ENCODE assay signal across 8 cellular contexts in genomic region chr5:132662925-132663770, GRCh38. TPM values are rescaled to one million over a fixed set of nuclear protein-coding genes. Genes with fewer than 3 reads are reported as not detected.
A peak's percentile ranks its signal among the peaks of the same experiment; 100 is the strongest.
DNase-seq lines count a peak whose midpoint lies in the region; ATAC-seq and TF ChIP-seq lines count a peak whose summit lies in the region.

No MANE protein-coding gene starts in this region.

- no peak for TF ChIP-seq EP300 in transverse colon (IDR thresholded peaks at IDR 0.05; ENCODE audit: low read depth)

- H3K36me3 ChIP-seq in OCI-LY7 (ENCODE audit: insufficient read depth, low read length) (no peaks in the 10 kb centered on the region), transverse colon (no peaks in the 10 kb centered on the region)

- H3K9me3 Mint-ChIP-seq in activated naive CD4-positive, alpha-beta T cell treated with anti-CD3 and anti-CD28 coated beads for 36 hours = no peaks in the 10 kb centered on the region
- no peaks in the 10 kb centered on the region for H3K9me3 Mint-ChIP-seq in immature natural killer cell
- no peaks in the 10 kb centered on the region for H3K9me3 Mint-ChIP-seq in osteocyte (ENCODE audit: unreplicated experiment)

- peak; percentile 59 for ATAC-seq in HG02763 (IDR thresholded peaks at IDR 0.05; ENCODE audit: unreplicated experiment)

- no TSS peak for BruUV-seq in OCI-LY7 (replicated peaks; lab: Mats Ljungman, UMichigan)

- no peak for TF ChIP-seq POLR2A in transverse colon (IDR thresholded peaks at IDR 0.05)

- no peak overlapping the region for H3K4me2 ChIP-seq in OCI-LY7 (ENCODE audit: low read length)

- H3K4me1 Mint-ChIP-seq in activated naive CD4-positive, alpha-beta T cell treated with anti-CD3 and anti-CD28 coated beads for 36 hours (ENCODE audit: low read depth) = peaks cover 13% of the 10 kb centered on the region
- H3K4me1 Mint-ChIP-seq in immature natural killer cell (peaks cover 8 to 9% of the 10 kb centered on the region in 2 donors), osteocyte (ENCODE audit: unreplicated experiment) (peaks cover 4% of the 10 kb centered on the region)

- H2AFZ ChIP-seq in OCI-LY7 (ENCODE audit: low read length) = no peak overlapping the region

- no peaks in the 10 kb centered on the region for H3K9me3 ChIP-seq in OCI-LY7 (ENCODE audit: low read length)
- no peaks in the 10 kb centered on the region for H3K9me3 ChIP-seq in transverse colon

- CTCF ChIA-PET in activated naive CD4-positive, alpha-beta T cell treated with anti-CD3 and anti-CD28 coated beads for 36 hours (lab: Charles Lee) = no interaction called here
- CTCF ChIA-PET in OCI-LY7 (lab: Charles Lee; ENCODE audit: unreplicated experiment) = no interaction called here

- H4K20me1 ChIP-seq in OCI-LY7 (ENCODE audit: insufficient read depth, low read length) = no peaks in the 10 kb centered on the region

- intact Hi-C loops in activated naive CD4-positive, alpha-beta T cell treated with anti-CD3 and anti-CD28 coated beads for 36 hours (cut with micrococcal nuclease) = no loop called here
- intact Hi-C loops in OCI-LY7 (cut with micrococcal nuclease; ENCODE audit: unreplicated experiment) (loop anchor here (5.0 kb wide), 1 partner anchor 159 kb away; no protein-coding TSS in a partner anchor), transverse colon (cut with DNase I; ENCODE audit: low total_unique reads) (no loop called here)

- no peak overlapping the region for H3K4me3 Mint-ChIP-seq in activated naive CD4-positive, alpha-beta T cell treated with anti-CD3 and anti-CD28 coated beads for 36 hours
- peak overlapping the region in 2 of 5 donors; percentile 6 to 82 for H3K4me3 Mint-ChIP-seq in immature natural killer cell
- H3K4me3 Mint-ChIP-seq in osteocyte (ENCODE audit: unreplicated experiment) = no peak overlapping the region

- H3K4me1 ChIP-seq in OCI-LY7 (ENCODE audit: insufficient read depth, low read length, poor library complexity, severe bottlenecking) = no peaks in the 10 kb centered on the region
- H3K4me1 ChIP-seq in transverse colon = peaks cover 0 to 5% (median 2%) of the 10 kb centered on the region in 4 donors

- no peaks in the 10 kb centered on the region for H3K9me2 ChIP-seq in OCI-LY7 (ENCODE audit: insufficient read depth, low read length)

- DNase-seq in activated naive CD4-positive, alpha-beta T cell treated with anti-CD3 and anti-CD28 coated beads for 36 hours = peak; percentile 58
- DNase-seq in activated naive CD4-positive, alpha-beta T cell (lab: John Stamatoyannopoulos, UW) = no peak
- DNase-seq in OCI-LY7 (ENCODE audit: low spot score) (peak; percentile 19), immature natural killer cell (peak in 2 of 3 donors; percentile 26 to 60), anterior cingulate cortex (lab: John Stamatoyannopoulos, UW) (no peak), transverse colon (no peak), osteocyte (ENCODE audit: extremely low spot score, unreplicated experiment) (no peak)

- no peak overlapping the region for H3K27ac Mint-ChIP-seq in activated naive CD4-positive, alpha-beta T cell treated with anti-CD3 and anti-CD28 coated beads for 36 hours
- H3K27ac Mint-ChIP-seq in immature natural killer cell = peak overlapping the region in 4 of 6 donors; percentile 73 to 97 (median 78)
- no peak overlapping the region for H3K27ac Mint-ChIP-seq in osteocyte (ENCODE audit: unreplicated experiment)

- no peaks in the 10 kb centered on the region for H3K79me2 ChIP-seq in OCI-LY7 (ENCODE audit: insufficient read depth, low read depth, low read length)

- TF ChIP-seq CTCF in OCI-LY7 (conservative IDR thresholded peaks at IDR 0.05; ENCODE audit: low read length) = no peak
- no peak for TF ChIP-seq CTCF in transverse colon (IDR thresholded peaks at IDR 0.05)
- TF ChIP-seq CTCF in osteocyte (IDR thresholded peaks at IDR 0.05) = no peak

- in situ Hi-C loops in transverse colon (cut with MboI; ENCODE audit: low pct_ligation_motif_present in 1 of 4, low pct_unique_long_range_greater_than_20kb in 1 of 4, low sequenced_read_pairs in 3 of 4) = no loop called here

- no peaks in the 10 kb centered on the region for H3K27me3 ChIP-seq in transverse colon

- no peaks in the 10 kb centered on the region for H3K36me3 Mint-ChIP-seq in activated naive CD4-positive, alpha-beta T cell treated with anti-CD3 and anti-CD28 coated beads for 36 hours (ENCODE audit: low read depth)
- H3K36me3 Mint-ChIP-seq in immature natural killer cell (no peaks in the 10 kb centered on the region), osteocyte (ENCODE audit: unreplicated experiment) (no peaks in the 10 kb centered on the region)

- POLR2A ChIA-PET in OCI-LY7 (lab: Charles Lee) = no interaction called here

- no peak overlapping the region for H3K4me3 ChIP-seq in OCI-LY7 (ENCODE audit: low read depth, low read length, poor library complexity, severe bottlenecking)
- no peak overlapping the region for H3K4me3 ChIP-seq in transverse colon

- peaks cover 5% of the 10 kb centered on the region for H3K27me3 Mint-ChIP-seq in activated naive CD4-positive, alpha-beta T cell treated with anti-CD3 and anti-CD28 coated beads for 36 hours (ENCODE audit: low read depth)
- H3K27me3 Mint-ChIP-seq in immature natural killer cell (ENCODE audit: low read depth in 3 of 3) (peaks cover under 1 to 6% (median 3%) of the 10 kb centered on the region in 3 donors), osteocyte (ENCODE audit: unreplicated experiment) (no peaks in the 10 kb centered on the region)

- H3K27ac ChIP-seq in OCI-LY7 (ENCODE audit: low read depth, low read length, poor library complexity, severe bottlenecking) (no peak overlapping the region), transverse colon (no peak overlapping the region)

- WGBS in transverse colon (ENCODE audit: low coverage in 1 of 2), 2 donors = 75 to 100% methylated on average over 1 to 25 of the region's 25 CpGs

RNA-seq across cellular contexts. Expression of gene IL13, which starts 5.2 kb away (rescaled TPM):
- total RNA-seq in activated naive CD4-positive, alpha-beta T cell treated with anti-CD3 and anti-CD28 coated beads for 36 hours = under 1 TPM; 0.24 to 0.49 TPM
- total RNA-seq in OCI-LY7 (2014; rRNA removed; shearing (Covaris generic)) = not detected in 2 replicates
- total RNA-seq in OCI-LY7 (2022) = not detected in 2 replicates
- polyA plus RNA-seq in immature natural killer cell = under 1 TPM in 1 of 3 donors, not detected in 2; 0.28 TPM
- total RNA-seq in transverse colon = not detected
- not detected in 2 replicates for total RNA-seq in osteocyte

RNA-seq across cellular contexts. Expression of gene IL4, which starts 10.6 kb away (rescaled TPM):
- total RNA-seq in activated naive CD4-positive, alpha-beta T cell treated with anti-CD3 and anti-CD28 coated beads for 36 hours = not detected
- not detected in 2 replicates for total RNA-seq in OCI-LY7 (2014; rRNA removed; shearing (Covaris generic))
- not detected in 2 replicates for total RNA-seq in OCI-LY7 (2022)
- not detected for polyA plus RNA-seq in immature natural killer cell
- not detected for total RNA-seq in transverse colon
- total RNA-seq in osteocyte = not detected in 2 replicates

Comparison
In these comparisons a context has a peak if more than half of its experiments do, and no peak if none do; other contexts are left out.
1. DNase-seq: peak in activated naive CD4-positive, alpha-beta T cell treated with anti-CD3 and anti-CD28 coated beads for 36 hours (single experiment), OCI-LY7 (single experiment) and immature natural killer cell (2 of 3); none in activated naive CD4-positive, alpha-beta T cell (0 of 4), anterior cingulate cortex (0 of 58), transverse colon (single experiment) and osteocyte (single experiment).
2. H3K27ac Mint-ChIP-seq: peak in immature natural killer cell (4 of 6); none in activated naive CD4-positive, alpha-beta T cell treated with anti-CD3 and anti-CD28 coated beads for 36 hours (single experiment) and osteocyte (single experiment).